In the genomic region with DNA sequence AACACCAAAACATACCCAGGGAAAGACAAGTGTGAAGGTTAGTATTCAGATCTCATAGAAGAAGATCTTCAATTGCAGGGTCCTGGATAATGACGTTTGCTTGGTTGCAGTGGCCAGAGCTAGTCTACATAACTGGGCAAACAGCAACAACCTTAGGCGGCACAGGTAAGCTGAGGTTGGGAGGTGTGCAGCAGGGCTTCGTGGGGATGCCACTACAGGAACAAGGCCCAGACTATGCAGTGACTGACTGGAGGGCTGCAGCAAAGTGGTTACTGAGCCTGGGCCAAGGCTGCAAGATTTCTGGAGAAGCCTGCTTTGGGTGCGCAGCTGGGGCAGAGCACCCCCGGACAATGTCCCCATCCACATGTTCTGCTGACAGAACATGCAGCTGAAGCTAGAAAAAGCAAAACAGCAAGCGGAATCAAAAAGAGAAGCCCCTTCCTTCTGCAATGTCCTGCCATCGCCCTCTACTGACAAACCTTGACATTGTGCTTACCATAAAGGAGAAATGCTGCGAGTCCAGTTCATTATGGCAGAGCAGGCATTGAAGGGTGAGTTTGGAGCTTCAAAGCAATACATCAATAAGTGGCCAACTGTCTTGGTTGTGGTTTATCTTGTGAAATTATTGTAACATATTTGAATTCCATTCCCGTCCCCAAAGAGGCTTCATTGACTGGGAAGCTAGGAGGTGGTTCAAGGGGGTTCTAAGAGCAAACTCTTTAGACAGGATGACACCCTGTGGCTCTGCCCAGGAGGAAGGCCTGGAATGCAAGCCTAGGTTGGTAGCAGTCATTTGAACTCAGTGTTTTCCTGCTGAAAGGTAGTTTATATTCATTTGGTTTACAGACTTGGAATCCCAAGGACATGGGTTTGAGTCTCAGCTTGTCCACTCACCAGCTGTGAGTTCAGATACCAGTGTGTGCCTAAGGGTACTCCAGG, we compare ENCODE assay signal across 10 cellular contexts.
A peak's percentile ranks its signal among the peaks of the same experiment; 100 is the strongest.
DNase-seq lines count a peak whose midpoint lies in the region; ATAC-seq and TF ChIP-seq lines count a peak whose summit lies in the region.
"Had no signal": no experiment of that assay in that cellular context is flagged by ENCODE, and none has a peak within 500 bp of the region (broad histone marks: within the 10 kb centered on the region; RNA-seq: fewer than 3 reads in every experiment).

No MANE protein-coding gene starts in this region.

- no peak overlapping the region for H3K4me3 ChIP-seq in BLaER1 treated with 17β-estradiol and CSF1 and Interleukin-3, amounts not matched to agents 10 nM and 100 nM
- no peak overlapping the region for H3K4me3 ChIP-seq in H7 (ENCODE audit: insufficient read depth, low read depth, low read length)
- H3K4me3 ChIP-seq in foreskin fibroblast (ENCODE audit: low read depth in 1 of 2, low read length in 2 of 2), result no peak overlapping the region
- H3K4me3 ChIP-seq: gastroesophageal sphincter had no signal

- H3K9ac ChIP-seq in BLaER1 treated with 17β-estradiol and CSF1 and Interleukin-3, amounts not matched to agents 10 nM and 100 nM, result peak overlapping the region in 5 of 11 experiments; percentile 69 to 74 (median 72); a peak in 6 of 22 replicates

- H3K27ac ChIP-seq in BLaER1 treated with 17β-estradiol and CSF1 and Interleukin-3, amounts not matched to agents 10 nM and 100 nM, result peak overlapping the region in 9 of 11 experiments; percentile 71 to 88 (median 84); a peak in 18 of 22 replicates
- H3K27ac ChIP-seq: gastroesophageal sphincter had no signal

- H3K9me3 ChIP-seq in BLaER1 treated with 17β-estradiol and CSF1 and Interleukin-3, amounts not matched to agents 10 nM and 100 nM (replicated peaks in 1 of 11), result 0 out of 22 replicates have a peak, but pooled peaks cover 0 to 7% (median 0%) of the 10 kb centered on the region in 11 experiments
- H3K9me3 ChIP-seq: gastroesophageal sphincter had no signal

- H3K27ac Mint-ChIP-seq in MCF 10A (ENCODE audit: low read depth, unreplicated experiment), result no peak overlapping the region

- H3K27me3 Mint-ChIP-seq in MCF 10A (ENCODE audit: insufficient read depth, unreplicated experiment), result no peaks in the 10 kb centered on the region

- peak overlapping the region; percentile 77 to 95 (median 91) for H3K4me2 ChIP-seq in BLaER1 treated with 17β-estradiol and CSF1 and Interleukin-3, amounts not matched to agents 10 nM and 100 nM

- H3K9me3 Mint-ChIP-seq in MCF 10A (ENCODE audit: unreplicated experiment), result no peaks in the 10 kb centered on the region

- intact Hi-C loops in MCF 10A (cut with micrococcal nuclease), result no loop called here

- peak; percentile 33 for TF ChIP-seq CTCF in foreskin fibroblast (IDR thresholded peaks at IDR 0.05; ENCODE audit: low read depth, low read length)
- no peak for TF ChIP-seq CTCF in MCF 10A (IDR thresholded peaks at IDR 0.05; ENCODE audit: unreplicated experiment)

- DNase-seq in H7 (peak; percentile 39), RPMI7951 (ENCODE audit: low read depth) (peak; percentile 33), foreskin fibroblast (peak; percentile 24 to 50), MCF 10A (ENCODE audit: unreplicated experiment) (no peak), DMS53 treated with DMSO at 0.1 percent for 48 hours (lab: John Stamatoyannopoulos, UW; ENCODE audit: unreplicated experiment) (no peak)
- DNase-seq: naive thymus-derived CD4-positive, alpha-beta T cell had no signal

- POLR2A ChIA-PET in MCF 10A (lab: Yijun Ruan, JAX), result interaction anchor here (0.9 kb wide), 1 partner anchor 12 kb away, joined by 3 read pairs; no protein-coding TSS in a partner anchor

- BruUV-seq in MCF 10A (replicated peaks; lab: Mats Ljungman, UMichigan), result no TSS peak

- CTCF ChIA-PET in MCF 10A (lab: Yijun Ruan, JAX), result interaction anchor here (0.7 to 2.6 kb wide), 10 partner anchors 9 to 246 kb away, joined by 3 to 8 read pairs (median 4); no protein-coding TSS in a partner anchor

- H3K4me3 Mint-ChIP-seq in MCF 10A (ENCODE audit: unreplicated experiment), result no peak overlapping the region

- ATAC-seq in HG03135 (IDR thresholded peaks at IDR 0.05; ENCODE audit: unreplicated experiment) (no peak), HG03571 (IDR thresholded peaks at IDR 0.05; ENCODE audit: unreplicated experiment) (no peak)
- ATAC-seq: gastroesophageal sphincter; naive thymus-derived CD4-positive, alpha-beta T cell had no signal

- H3K4me1 ChIP-seq in BLaER1 treated with 17β-estradiol and CSF1 and Interleukin-3, amounts not matched to agents 10 nM and 100 nM, result peaks cover 55 to 96% (median 81%) of the 10 kb centered on the region in 10 experiments

- H3K36me3 Mint-ChIP-seq in MCF 10A (ENCODE audit: insufficient read depth, unreplicated experiment), result peaks cover 2% of the 10 kb centered on the region

- H3K36me3 ChIP-seq in BLaER1 treated with 17β-estradiol and CSF1 and Interleukin-3, amounts not matched to agents 10 nM and 100 nM, result no peaks in the 10 kb centered on the region
- H3K36me3 ChIP-seq in H7 (replicated peaks; ENCODE audit: control insufficient read depth, insufficient read depth, low read length), result no peaks in the 10 kb centered on the region
- H3K36me3 ChIP-seq: gastroesophageal sphincter had no signal

- H4K20me1 ChIP-seq in BLaER1 treated with 17β-estradiol and CSF1 and Interleukin-3, amounts not matched to agents 10 nM and 100 nM, result no peaks in the 10 kb centered on the region

- H3K4me1 Mint-ChIP-seq in MCF 10A (ENCODE audit: insufficient read depth, unreplicated experiment), result peaks cover 15% of the 10 kb centered on the region

- H3K27me3 ChIP-seq in BLaER1 treated with 17β-estradiol and CSF1 and Interleukin-3, amounts not matched to agents 10 nM and 100 nM, result no peaks in the 10 kb centered on the region
- no peaks in the 10 kb centered on the region for H3K27me3 ChIP-seq in H7 (ENCODE audit: control insufficient read depth, insufficient read depth, low read length)
- H3K27me3 ChIP-seq: gastroesophageal sphincter had no signal

Comparison
In these comparisons a context has a peak if more than half of its experiments do, and no peak if none do; other contexts are left out.
1. DNase-seq: peak in H7 (single experiment), RPMI7951 (single experiment) and foreskin fibroblast (2 of 2); none in MCF 10A (single experiment) and DMS53 treated with DMSO at 0.1 percent for 48 hours (single experiment).